ENCODE assay signal across 1 cellular context in genomic region chr3:176088962-176089383, GRCh38.
TF ChIP-seq lines count a peak whose summit lies in the region.

No MANE protein-coding gene starts in this region.

TF ChIP-seq in HepG2, 621 proteins besides CTCF, POLR2A, EP300 and RAD21 (continued from another document and continues in another):
- TF ChIP-seq ZBTB40 (IDR thresholded peaks at IDR 0.05): no peak
- TF ChIP-seq ZBTB40 (CRISPR knock-in tag; IDR thresholded peaks at IDR 0.05): no peak
- TF ChIP-seq ONECUT2 (CRISPR knock-in tag; IDR thresholded peaks at IDR 0.05): no peak
- TF ChIP-seq BCL6 (CRISPR knock-in tag; IDR thresholded peaks at IDR 0.05): peak; percentile 66
- no peak for TF ChIP-seq MNT (IDR thresholded peaks at IDR 0.05)
- TF ChIP-seq NR0B2 (CRISPR knock-in tag; IDR thresholded peaks at IDR 0.05): no peak
- TF ChIP-seq, protein P1, sequence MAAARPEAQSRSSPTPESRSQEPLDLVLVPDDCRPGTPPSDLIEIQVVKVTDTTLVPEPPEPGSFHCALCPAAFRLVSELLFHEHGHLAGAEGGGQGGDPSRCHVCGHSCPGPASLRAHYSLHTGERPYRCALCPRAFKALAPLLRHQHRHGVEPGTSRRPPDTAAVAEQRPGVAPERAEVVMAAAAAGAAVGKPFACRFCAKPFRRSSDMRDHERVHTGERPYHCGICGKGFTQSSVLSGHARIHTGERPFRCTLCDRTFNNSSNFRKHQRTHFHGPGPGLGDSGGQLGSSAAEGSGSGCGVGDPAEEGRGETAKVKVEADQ (CRISPR knock-in tag; IDR thresholded peaks at IDR 0.05; ENCODE audit: borderline replicate concordance): no peak
- peak; percentile 39; the same call in 1 of the 2 replicates for TF ChIP-seq RXRB (CRISPR knock-in tag; IDR thresholded peaks at IDR 0.05; ENCODE audit: borderline replicate concordance)
- TF ChIP-seq, protein P2, sequence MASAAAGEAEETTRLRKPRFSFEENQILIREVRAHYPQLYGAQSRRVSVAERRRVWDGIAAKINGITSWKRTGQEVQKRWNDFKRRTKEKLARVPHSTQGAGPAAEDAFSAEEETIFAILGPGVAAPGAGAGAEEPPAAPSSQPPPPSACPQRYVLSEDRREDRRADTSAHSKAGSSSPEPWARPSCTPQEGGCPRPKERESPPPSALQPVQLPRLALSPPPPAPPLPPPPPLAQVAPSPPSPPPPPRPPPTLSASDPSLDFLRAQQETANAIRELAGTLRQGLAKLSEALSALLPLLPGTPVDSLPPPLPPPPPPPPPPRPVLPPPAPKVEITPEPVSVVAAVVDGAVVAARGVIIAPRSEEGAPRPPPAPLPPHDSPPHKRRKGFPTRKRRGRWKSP (CRISPR knock-in tag; IDR thresholded peaks at IDR 0.05): no peak
- no peak for TF ChIP-seq ZNF678 (CRISPR knock-in tag; IDR thresholded peaks at IDR 0.05)
- TF ChIP-seq, protein P3, sequence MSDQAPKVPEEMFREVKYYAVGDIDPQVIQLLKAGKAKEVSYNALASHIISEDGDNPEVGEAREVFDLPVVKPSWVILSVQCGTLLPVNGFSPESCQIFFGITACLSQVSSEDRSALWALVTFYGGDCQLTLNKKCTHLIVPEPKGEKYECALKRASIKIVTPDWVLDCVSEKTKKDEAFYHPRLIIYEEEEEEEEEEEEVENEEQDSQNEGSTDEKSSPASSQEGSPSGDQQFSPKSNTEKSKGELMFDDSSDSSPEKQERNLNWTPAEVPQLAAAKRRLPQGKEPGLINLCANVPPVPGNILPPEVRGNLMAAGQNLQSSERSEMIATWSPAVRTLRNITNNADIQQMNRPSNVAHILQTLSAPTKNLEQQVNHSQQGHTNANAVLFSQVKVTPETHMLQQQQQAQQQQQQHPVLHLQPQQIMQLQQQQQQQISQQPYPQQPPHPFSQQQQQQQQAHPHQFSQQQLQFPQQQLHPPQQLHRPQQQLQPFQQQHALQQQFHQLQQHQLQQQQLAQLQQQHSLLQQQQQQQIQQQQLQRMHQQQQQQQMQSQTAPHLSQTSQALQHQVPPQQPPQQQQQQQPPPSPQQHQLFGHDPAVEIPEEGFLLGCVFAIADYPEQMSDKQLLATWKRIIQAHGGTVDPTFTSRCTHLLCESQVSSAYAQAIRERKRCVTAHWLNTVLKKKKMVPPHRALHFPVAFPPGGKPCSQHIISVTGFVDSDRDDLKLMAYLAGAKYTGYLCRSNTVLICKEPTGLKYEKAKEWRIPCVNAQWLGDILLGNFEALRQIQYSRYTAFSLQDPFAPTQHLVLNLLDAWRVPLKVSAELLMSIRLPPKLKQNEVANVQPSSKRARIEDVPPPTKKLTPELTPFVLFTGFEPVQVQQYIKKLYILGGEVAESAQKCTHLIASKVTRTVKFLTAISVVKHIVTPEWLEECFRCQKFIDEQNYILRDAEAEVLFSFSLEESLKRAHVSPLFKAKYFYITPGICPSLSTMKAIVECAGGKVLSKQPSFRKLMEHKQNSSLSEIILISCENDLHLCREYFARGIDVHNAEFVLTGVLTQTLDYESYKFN (CRISPR knock-in tag; conservative IDR thresholded peaks at IDR 0.05): peak; percentile 70
- TF ChIP-seq, protein P4, sequence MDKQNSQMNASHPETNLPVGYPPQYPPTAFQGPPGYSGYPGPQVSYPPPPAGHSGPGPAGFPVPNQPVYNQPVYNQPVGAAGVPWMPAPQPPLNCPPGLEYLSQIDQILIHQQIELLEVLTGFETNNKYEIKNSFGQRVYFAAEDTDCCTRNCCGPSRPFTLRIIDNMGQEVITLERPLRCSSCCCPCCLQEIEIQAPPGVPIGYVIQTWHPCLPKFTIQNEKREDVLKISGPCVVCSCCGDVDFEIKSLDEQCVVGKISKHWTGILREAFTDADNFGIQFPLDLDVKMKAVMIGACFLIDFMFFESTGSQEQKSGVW (CRISPR knock-in tag; IDR thresholded peaks at IDR 0.05; ENCODE audit: borderline replicate concordance): no peak
- TF ChIP-seq NCOA1 (CRISPR knock-in tag; IDR thresholded peaks at IDR 0.05): no peak
- TF ChIP-seq ZNF720 (CRISPR knock-in tag; IDR thresholded peaks at IDR 0.05): no peak
- no peak for TF ChIP-seq ZNF780A (CRISPR knock-in tag; IDR thresholded peaks at IDR 0.05)
- no peak for TF ChIP-seq TBL1XR1 (IDR thresholded peaks at IDR 0.05; ENCODE audit: borderline replicate concordance, low read length, partially characterized antibody)
- TF ChIP-seq ZBTB21 (CRISPR knock-in tag; IDR thresholded peaks at IDR 0.05): no peak
- TF ChIP-seq KAT8 (CRISPR knock-in tag; IDR thresholded peaks at IDR 0.05): no peak
- TF ChIP-seq, protein P5, sequence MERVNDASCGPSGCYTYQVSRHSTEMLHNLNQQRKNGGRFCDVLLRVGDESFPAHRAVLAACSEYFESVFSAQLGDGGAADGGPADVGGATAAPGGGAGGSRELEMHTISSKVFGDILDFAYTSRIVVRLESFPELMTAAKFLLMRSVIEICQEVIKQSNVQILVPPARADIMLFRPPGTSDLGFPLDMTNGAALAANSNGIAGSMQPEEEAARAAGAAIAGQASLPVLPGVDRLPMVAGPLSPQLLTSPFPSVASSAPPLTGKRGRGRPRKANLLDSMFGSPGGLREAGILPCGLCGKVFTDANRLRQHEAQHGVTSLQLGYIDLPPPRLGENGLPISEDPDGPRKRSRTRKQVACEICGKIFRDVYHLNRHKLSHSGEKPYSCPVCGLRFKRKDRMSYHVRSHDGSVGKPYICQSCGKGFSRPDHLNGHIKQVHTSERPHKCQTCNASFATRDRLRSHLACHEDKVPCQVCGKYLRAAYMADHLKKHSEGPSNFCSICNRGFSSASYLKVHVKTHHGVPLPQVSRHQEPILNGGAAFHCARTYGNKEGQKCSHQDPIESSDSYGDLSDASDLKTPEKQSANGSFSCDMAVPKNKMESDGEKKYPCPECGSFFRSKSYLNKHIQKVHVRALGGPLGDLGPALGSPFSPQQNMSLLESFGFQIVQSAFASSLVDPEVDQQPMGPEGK (CRISPR knock-in tag; IDR thresholded peaks at IDR 0.05): peak; percentile 29; the same call in 1 of the 2 replicates
- TF ChIP-seq ZNF484 (CRISPR knock-in tag; IDR thresholded peaks at IDR 0.05; ENCODE audit: borderline replicate concordance, low read depth): no peak
- TF ChIP-seq ZNF430 (CRISPR knock-in tag; IDR thresholded peaks at IDR 0.05): no peak
- TF ChIP-seq ESRRA (CRISPR knock-in tag; IDR thresholded peaks at IDR 0.05; ENCODE audit: low read depth): no peak
- TF ChIP-seq NFIC (IDR thresholded peaks at IDR 0.05; ENCODE audit: low read length): no peak; the same call in 1 of the 2 replicates
- no peak for TF ChIP-seq ZNF782 (CRISPR knock-in tag; IDR thresholded peaks at IDR 0.05; ENCODE audit: borderline replicate concordance)
- TF ChIP-seq MXD4 (CRISPR knock-in tag; IDR thresholded peaks at IDR 0.05): no peak
- TF ChIP-seq TRIM24 (CRISPR knock-in tag; IDR thresholded peaks at IDR 0.05): no peak
- TF ChIP-seq SRSF4 (IDR thresholded peaks at IDR 0.05; ENCODE audit: low read depth, low read length, poor library complexity, severe bottlenecking): no peak
- TF ChIP-seq, protein P6, sequence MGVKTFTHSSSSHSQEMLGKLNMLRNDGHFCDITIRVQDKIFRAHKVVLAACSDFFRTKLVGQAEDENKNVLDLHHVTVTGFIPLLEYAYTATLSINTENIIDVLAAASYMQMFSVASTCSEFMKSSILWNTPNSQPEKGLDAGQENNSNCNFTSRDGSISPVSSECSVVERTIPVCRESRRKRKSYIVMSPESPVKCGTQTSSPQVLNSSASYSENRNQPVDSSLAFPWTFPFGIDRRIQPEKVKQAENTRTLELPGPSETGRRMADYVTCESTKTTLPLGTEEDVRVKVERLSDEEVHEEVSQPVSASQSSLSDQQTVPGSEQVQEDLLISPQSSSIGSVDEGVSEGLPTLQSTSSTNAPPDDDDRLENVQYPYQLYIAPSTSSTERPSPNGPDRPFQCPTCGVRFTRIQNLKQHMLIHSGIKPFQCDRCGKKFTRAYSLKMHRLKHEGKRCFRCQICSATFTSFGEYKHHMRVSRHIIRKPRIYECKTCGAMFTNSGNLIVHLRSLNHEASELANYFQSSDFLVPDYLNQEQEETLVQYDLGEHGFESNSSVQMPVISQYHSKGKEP (CRISPR knock-in tag; IDR thresholded peaks at IDR 0.05): no peak
- no peak for TF ChIP-seq ZNF230 (CRISPR knock-in tag; IDR thresholded peaks at IDR 0.05)
- TF ChIP-seq FOXJ3 (CRISPR knock-in tag; IDR thresholded peaks at IDR 0.05; ENCODE audit: borderline replicate concordance): peak; percentile 74; the same call in 1 of the 2 replicates
- TF ChIP-seq ATF1 (CRISPR knock-in tag; IDR thresholded peaks at IDR 0.05): no peak
